In genomic region chr4:184961693-184962092, GRCh38 we compare ENCODE assay signal across 1 cellular context.
TF ChIP-seq lines count a peak whose summit lies in the region.

No MANE protein-coding gene starts in this region.

TF ChIP-seq in A549, 52 proteins besides CTCF, POLR2A, EP300 and RAD21 (continued from another document):
- TF ChIP-seq BCL3 (IDR thresholded peaks at IDR 0.05): no peak
